15 cellular contexts compared by ENCODE assay signal in the genomic region with DNA sequence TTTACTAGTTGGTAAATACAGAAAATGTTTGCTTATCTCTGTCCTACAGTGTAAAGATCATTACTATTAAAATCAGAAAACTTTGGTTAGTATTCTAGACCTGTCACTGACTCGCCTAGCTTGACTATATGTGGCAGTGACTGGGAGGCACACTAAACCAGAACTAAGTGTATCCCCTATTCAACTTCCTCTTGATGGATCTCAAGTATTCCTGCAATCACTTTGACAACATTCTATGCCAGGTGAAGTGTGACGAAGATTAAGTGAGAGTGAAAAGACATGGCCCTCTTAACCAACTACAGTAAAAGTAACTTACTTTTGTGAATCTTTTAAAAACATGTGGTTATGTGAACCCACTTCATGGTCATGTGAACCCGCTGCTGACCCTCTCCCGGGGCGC.
DNase-seq lines count a peak whose midpoint lies in the region; ATAC-seq and TF ChIP-seq lines count a peak whose summit lies in the region.
"Had no signal": no experiment of that assay in that cellular context is flagged by ENCODE, and none has a peak within 500 bp of the region (broad histone marks: within the 10 kb centered on the region; RNA-seq: fewer than 3 reads in every experiment).

No MANE protein-coding gene starts in this region.

- CTCF ChIA-PET in MCF 10A (lab: Yijun Ruan, JAX), result no interaction called here
- CTCF ChIA-PET in CD8-positive, alpha-beta T cell (lab: Charles Lee), result no interaction called here

- no peaks in the 10 kb centered on the region for H3K9me3 ChIP-seq in breast epithelium
- no peaks in the 10 kb centered on the region for H3K9me3 ChIP-seq in CD8-positive, alpha-beta T cell (ENCODE audit: low read length)
- H3K9me3 ChIP-seq: BLaER1 had no signal

- no peaks in the 10 kb centered on the region for H3K27me3 ChIP-seq in breast epithelium
- H3K27me3 ChIP-seq in CD8-positive, alpha-beta T cell (ENCODE audit: insufficient read depth, low read length), result no peaks in the 10 kb centered on the region
- H3K27me3 ChIP-seq: BLaER1 had no signal

- H3K27me3 Mint-ChIP-seq in MCF 10A (ENCODE audit: insufficient read depth, unreplicated experiment), result no peaks in the 10 kb centered on the region
- H3K27me3 Mint-ChIP-seq in CD8-positive, alpha-beta T cell (ENCODE audit: low read depth), result no peaks in the 10 kb centered on the region
- no peaks in the 10 kb centered on the region for H3K27me3 Mint-ChIP-seq in activated naive CD8-positive, alpha-beta T cell treated with anti-CD3 and anti-CD28 coated beads, Interleukin-2, amount 50 U/mL, for 24 hours

- no peaks in the 10 kb centered on the region for H3K36me3 Mint-ChIP-seq in MCF 10A (ENCODE audit: insufficient read depth, unreplicated experiment)
- no peaks in the 10 kb centered on the region for H3K36me3 Mint-ChIP-seq in CD8-positive, alpha-beta T cell
- no peaks in the 10 kb centered on the region for H3K36me3 Mint-ChIP-seq in activated naive CD8-positive, alpha-beta T cell treated with anti-CD3 and anti-CD28 coated beads, Interleukin-2, amount 50 U/mL, for 24 hours (ENCODE audit: low read depth)

- H3K4me3 Mint-ChIP-seq in MCF 10A (ENCODE audit: unreplicated experiment), result no peak overlapping the region
- H3K4me3 Mint-ChIP-seq in CD8-positive, alpha-beta T cell, result no peak overlapping the region
- H3K4me3 Mint-ChIP-seq in activated naive CD8-positive, alpha-beta T cell treated with anti-CD3 and anti-CD28 coated beads, Interleukin-2, amount 50 U/mL, for 24 hours, result no peak overlapping the region
- H3K4me3 Mint-ChIP-seq: HFFc6 had no signal

- no peak for TF ChIP-seq POLR2A in breast epithelium (IDR thresholded peaks at IDR 0.05)

- intact Hi-C loops in MCF 10A (cut with micrococcal nuclease) (no loop called here), breast epithelium (cut with DNase I; ENCODE audit: low total_unique reads) (loop anchor here (5.0 kb wide), 1 partner anchor 837 kb away; no protein-coding TSS in a partner anchor)
- intact Hi-C loops in CD8-positive, alpha-beta T cell (cut with DNase I, micrococcal nuclease), result no loop called here

- no peak for ATAC-seq in CD8-positive, alpha-beta T cell
- no peak for ATAC-seq in activated naive CD8-positive, alpha-beta T cell treated with anti-CD3 and anti-CD28 coated beads, Interleukin-2, amount 50 U/mL, for 24 hours
- no peak for ATAC-seq in HG03280 (IDR thresholded peaks at IDR 0.05; ENCODE audit: unreplicated experiment)
- ATAC-seq: GM12878 had no signal

- H3K27ac Mint-ChIP-seq in MCF 10A (ENCODE audit: low read depth, unreplicated experiment), result peak overlapping the region; percentile 23
- H3K27ac Mint-ChIP-seq in CD8-positive, alpha-beta T cell, result no peak overlapping the region
- H3K27ac Mint-ChIP-seq in activated naive CD8-positive, alpha-beta T cell treated with anti-CD3 and anti-CD28 coated beads, Interleukin-2, amount 50 U/mL, for 24 hours, result no peak overlapping the region
- H3K27ac Mint-ChIP-seq: HFFc6 had no signal

- peaks cover 13% of the 10 kb centered on the region for H3K4me1 Mint-ChIP-seq in MCF 10A (ENCODE audit: insufficient read depth, unreplicated experiment)
- no peaks in the 10 kb centered on the region for H3K4me1 Mint-ChIP-seq in CD8-positive, alpha-beta T cell (ENCODE audit: low read depth)
- H3K4me1 Mint-ChIP-seq in activated naive CD8-positive, alpha-beta T cell treated with anti-CD3 and anti-CD28 coated beads, Interleukin-2, amount 50 U/mL, for 24 hours, result no peaks in the 10 kb centered on the region

- TF ChIP-seq CTCF in MCF 10A (IDR thresholded peaks at IDR 0.05; ENCODE audit: unreplicated experiment) (no peak), breast epithelium (IDR thresholded peaks at IDR 0.05) (no peak)
- TF ChIP-seq CTCF in CD8-positive, alpha-beta T cell (IDR thresholded peaks at IDR 0.05), result no peak

- H3K36me3 ChIP-seq in breast epithelium, result no peaks in the 10 kb centered on the region
- no peaks in the 10 kb centered on the region for H3K36me3 ChIP-seq in CD8-positive, alpha-beta T cell (ENCODE audit: insufficient read depth, low read length)
- H3K36me3 ChIP-seq: BLaER1 had no signal

- no peaks in the 10 kb centered on the region for H3K4me1 ChIP-seq in breast epithelium
- no peaks in the 10 kb centered on the region for H3K4me1 ChIP-seq in CD8-positive, alpha-beta T cell (ENCODE audit: insufficient read depth, low read length)
- H3K4me1 ChIP-seq: BLaER1 had no signal

- no peak overlapping the region for H3K4me3 ChIP-seq in breast epithelium
- H3K4me3 ChIP-seq in CD8-positive, alpha-beta T cell (ENCODE audit: low read depth, low read length), result no peak overlapping the region
- H3K4me3 ChIP-seq: BLaER1, GM12878 had no signal

- POLR2A ChIA-PET in MCF 10A (lab: Yijun Ruan, JAX), result no interaction called here
- POLR2A ChIA-PET in CD8-positive, alpha-beta T cell (lab: Charles Lee), result no interaction called here

- no TSS peak for BruUV-seq in MCF 10A (replicated peaks; lab: Mats Ljungman, UMichigan)

- DNase-seq in MCF 10A (ENCODE audit: unreplicated experiment) (no peak), breast epithelium (ENCODE audit: low spot score in 2 of 2) (no peak), kidney glomerular epithelial cell (lab: John Stamatoyannopoulos, UW) (peak; percentile 6), renal cortical epithelial cell (ENCODE audit: low read depth) (peak; percentile 80)
- no peak for DNase-seq in CD8-positive, alpha-beta T cell
- DNase-seq in activated naive CD8-positive, alpha-beta T cell treated with anti-CD3 and anti-CD28 coated beads, Interleukin-2, amount 50 U/mL, for 24 hours, result no peak
- DNase-seq: 8988T, AML-193, DMS79, HCEC 1CT had no signal

- peaks cover 6% of the 10 kb centered on the region for H3K9me3 Mint-ChIP-seq in MCF 10A (ENCODE audit: unreplicated experiment)
- peaks cover 7% of the 10 kb centered on the region for H3K9me3 Mint-ChIP-seq in CD8-positive, alpha-beta T cell
- peaks cover 4% of the 10 kb centered on the region for H3K9me3 Mint-ChIP-seq in activated naive CD8-positive, alpha-beta T cell treated with anti-CD3 and anti-CD28 coated beads, Interleukin-2, amount 50 U/mL, for 24 hours
- H3K9me3 Mint-ChIP-seq: HFFc6 had no signal

- no peak overlapping the region for H3K27ac ChIP-seq in breast epithelium
- H3K27ac ChIP-seq in CD8-positive, alpha-beta T cell (ENCODE audit: low read depth, low read length), result no peak overlapping the region
- H3K27ac ChIP-seq: BLaER1, HL-60 had no signal

Comparison
In these comparisons a context has a peak if more than half of its experiments do, and no peak if none do; other contexts are left out.
1. DNase-seq: peak in kidney glomerular epithelial cell (single experiment) and renal cortical epithelial cell (single experiment); none in MCF 10A (single experiment), breast epithelium (0 of 2), CD8-positive, alpha-beta T cell (0 of 7) and activated naive CD8-positive, alpha-beta T cell treated with anti-CD3 and anti-CD28 coated beads, Interleukin-2, amount 50 U/mL, for 24 hours (single experiment).